23 cellular contexts compared by ENCODE assay signal in genomic region chr3:120423432-120423831, GRCh38. TPM values are rescaled to one million over a fixed set of nuclear protein-coding genes. Genes with fewer than 3 reads are reported as not detected.
A peak's percentile ranks its signal among the peaks of the same experiment; 100 is the strongest.
DNase-seq lines count a peak whose midpoint lies in the region; ATAC-seq and TF ChIP-seq lines count a peak whose summit lies in the region.
"Had no signal": no experiment of that assay in that cellular context is flagged by ENCODE, and none has a peak within 500 bp of the region (broad histone marks: within the 10 kb centered on the region; RNA-seq: fewer than 3 reads in every experiment).

No MANE protein-coding gene starts in this region.

- H3K27me3 ChIP-seq in left ventricle myocardium inferior (ENCODE audit: low read depth) (no peaks in the 10 kb centered on the region), fibroblast of lung (ENCODE audit: control insufficient read depth, insufficient read depth, low read length) (no peaks in the 10 kb centered on the region), prostate gland (replicated peaks; ENCODE audit: insufficient read depth) (no peaks in the 10 kb centered on the region), uterus (no peaks in the 10 kb centered on the region)
- H3K27me3 ChIP-seq: body of pancreas, ovary had no signal

- H3K4me3 ChIP-seq in left ventricle myocardium inferior = no peak overlapping the region
- no peak overlapping the region for H3K4me3 ChIP-seq in fibroblast of lung (replicated peaks in 1 of 4; ENCODE audit: control extremely low read depth in 1 of 4, insufficient read depth in 1 of 4, low read depth in 3 of 4, low read length in 4 of 4)
- H3K4me3 ChIP-seq in prostate gland = no peak overlapping the region
- no peak overlapping the region for H3K4me3 ChIP-seq in uterus
- H3K4me3 ChIP-seq: body of pancreas, ovary had no signal

- H3K27ac ChIP-seq in left ventricle myocardium inferior (replicated peaks) = peak overlapping the region; percentile 90
- H3K27ac ChIP-seq in fibroblast of lung (ENCODE audit: insufficient read depth, low read length) = peak overlapping the region; percentile 2
- H3K27ac ChIP-seq in prostate gland = peak overlapping the region; percentile 41 to 54
- peak overlapping the region; percentile 63 to 70 for H3K27ac ChIP-seq in uterus
- H3K27ac ChIP-seq: body of pancreas, ovary had no signal

- no peak overlapping the region for H2AFZ ChIP-seq in fibroblast of lung (ENCODE audit: low read length)

- intact Hi-C loops in left ventricle myocardium inferior (cut with micrococcal nuclease) (no loop called here), left ventricle myocardium superior (cut with micrococcal nuclease) (no loop called here), prostate gland (cut with DNase I) (loop anchor here (2.0 kb wide), 1 partner anchor 27 kb away; the partner anchor contains the start of gene FSTL1), uterus (cut with DNase I; ENCODE audit: low total_unique reads) (no loop called here)

- no peak overlapping the region for H3K4me2 ChIP-seq in fibroblast of lung (ENCODE audit: extremely low read depth, insufficient read depth, low read length)

- no peaks in the 10 kb centered on the region for H4K20me1 ChIP-seq in fibroblast of lung (ENCODE audit: control insufficient read depth, extremely low read depth, insufficient read depth, low read length)

- WGBS in prostate gland = 85% methylated on average over 4 of the region's 4 CpGs

- no peak for ATAC-seq in left ventricle myocardium superior
- ATAC-seq: activated CD8-positive, alpha-beta T cell treated with anti-CD3 and anti-CD28 coated beads for 36 hours; body of pancreas; stimulated activated naive B cell treated with anti-CD40 and anti-IgM and Interleukin-4, amounts not matched to agents 10 μg/mL and 1 μg/mL and 100 μg/mL, for 72 hours had no signal

- H3K4me1 ChIP-seq in left ventricle myocardium inferior = peaks cover 100% of the 10 kb centered on the region
- H3K4me1 ChIP-seq in fibroblast of lung (ENCODE audit: control insufficient read depth, extremely low read depth, insufficient read depth, low read length) = peaks cover 43% of the 10 kb centered on the region
- peaks cover 40% of the 10 kb centered on the region for H3K4me1 ChIP-seq in prostate gland (replicated peaks)
- H3K4me1 ChIP-seq in uterus = peaks cover 15 to 21% of the 10 kb centered on the region in 2 donors

- H3K36me3 ChIP-seq in left ventricle myocardium inferior = peaks cover under 1% of the 10 kb centered on the region
- H3K36me3 ChIP-seq in fibroblast of lung (ENCODE audit: control insufficient read depth, insufficient read depth, low read length) = peaks cover 4% of the 10 kb centered on the region
- no peaks in the 10 kb centered on the region for H3K36me3 ChIP-seq in prostate gland
- no peaks in the 10 kb centered on the region for H3K36me3 ChIP-seq in uterus
- H3K36me3 ChIP-seq: ovary had no signal

- no peak for DNase-seq in left ventricle myocardium inferior
- DNase-seq in left ventricle myocardium superior = no peak
- DNase-seq in fibroblast of lung (ENCODE audit: low read depth in 2 of 2) = no peak
- no peak for DNase-seq in prostate gland (ENCODE audit: low spot score)
- no peak for DNase-seq in uterus
- no peak for DNase-seq in NCI-H2227 treated with DMSO at 0.1 percent for 48 hours (lab: John Stamatoyannopoulos, UW)
- DNase-seq in NCI-H1105 treated with DMSO at 0.1 percent for 48 hours (lab: John Stamatoyannopoulos, UW) = no peak
- no peak for DNase-seq in NCI-H1436 (lab: John Stamatoyannopoulos, UW)
- DNase-seq: activated CD8-positive, alpha-beta T cell treated with anti-CD3 and anti-CD28 coated beads for 36 hours; activated T-cell treated with anti-CD3 and anti-CD28 coated beads, Interleukin-2, amount 50 U/mL, for 48 hours; body of pancreas; Caco-2; cortex of kidney; H7; hippocampal formation; Karpas-422; mammary epithelial cell; naive B cell; NCI-H187 treated with DMSO at 0.1 percent for 48 hours; stimulated activated CD4-positive, alpha-beta T cell treated with anti-CD3 and anti-CD28 coated beads, Interleukin-1b, Interleukin-23, amount 100 ng/mL, for 48 hours; stimulated activated naive B cell treated with anti-CD40 and anti-IgM and Interleukin-4, amounts not matched to agents 10 μg/mL and 1 μg/mL and 100 μg/mL, for 72 hours; T1000 had no signal

- H3K9ac ChIP-seq in fibroblast of lung (ENCODE audit: insufficient read depth, low read length) = no peak overlapping the region

- H3K9me3 ChIP-seq in left ventricle myocardium inferior (replicated peaks) = no peaks in the 10 kb centered on the region
- no peaks in the 10 kb centered on the region for H3K9me3 ChIP-seq in fibroblast of lung (ENCODE audit: control insufficient read depth, insufficient read depth, low read depth, low read length)
- H3K9me3 ChIP-seq in prostate gland = no peaks in the 10 kb centered on the region
- no peaks in the 10 kb centered on the region for H3K9me3 ChIP-seq in uterus
- H3K9me3 ChIP-seq: body of pancreas, Caco-2, ovary had no signal

- TF ChIP-seq CTCF in left ventricle myocardium inferior (IDR thresholded peaks at IDR 0.05; ENCODE audit: borderline replicate concordance) (no peak), fibroblast of lung (conservative IDR thresholded peaks at IDR 0.05 in 1 of 2, IDR thresholded peaks at IDR 0.05 in 1 of 2; ENCODE audit: low read depth in 1 of 2, low read length in 2 of 2) (no peak), prostate gland (IDR thresholded peaks at IDR 0.05) (no peak), uterus (IDR thresholded peaks at IDR 0.05) (no peak)

- TF ChIP-seq POLR2A in prostate gland (IDR thresholded peaks at IDR 0.05) (no peak), uterus (IDR thresholded peaks at IDR 0.05) (no peak)

- H3K79me2 ChIP-seq in fibroblast of lung (ENCODE audit: control insufficient read depth, insufficient read depth, low read length) = peaks cover 69% of the 10 kb centered on the region

RNA-seq across cellular contexts. Expression of gene FSTL1, which starts 27.4 kb away (rescaled TPM):
- 243 TPM for total RNA-seq in left ventricle myocardium inferior
- total RNA-seq in left ventricle myocardium superior = 186 TPM
- total RNA-seq in fibroblast of lung = 279 and 309 TPM in 2 replicates
- polyA plus RNA-seq in fibroblast of lung = 583 and 1,500 TPM in 2 replicates
- polyA plus RNA-seq in fibroblast of lung (2012) = 501 and 1,132 TPM in 2 replicates
- 681 and 1,171 TPM in 2 replicates for polyA minus RNA-seq in fibroblast of lung (ENCODE audit: low replicate concordance)
- total RNA-seq in prostate gland = 100 to 1,000 TPM; 212 to 265 TPM
- 1,000 to 10,000 TPM in 1 of 4 donors, 100 to 1,000 TPM in 3; 311 to 1,355 (median 418) TPM for total RNA-seq in uterus

Comparison
In these comparisons a context has a peak if more than half of its experiments do, and no peak if none do; other contexts are left out.
1. H3K27ac ChIP-seq: peak in every context shown above with its lines; median percentile 90 in left ventricle myocardium inferior; 66 in uterus; 48 in prostate gland; 2 in fibroblast of lung.